1 cellular context compared by ENCODE assay signal in genomic region chr1:101259744-101260148, GRCh38.
TF ChIP-seq lines count a peak whose summit lies in the region.

No MANE protein-coding gene starts in this region.

TF ChIP-seq in SK-N-SH, 30 proteins besides CTCF, POLR2A, EP300 and RAD21 (continued from another document):
- TF ChIP-seq USF1 (IDR thresholded peaks at IDR 0.05; ENCODE audit: borderline replicate concordance, low read depth): no peak
